ENCODE assay signal across 23 cellular contexts in genomic region chr2:188645982-188646381, GRCh38.
DNase-seq lines count a peak whose midpoint lies in the region; ATAC-seq lines count a peak whose summit lies in the region.
"Had no signal": no experiment of that assay in that cellular context is flagged by ENCODE, and none has a peak within 500 bp of the region (broad histone marks: within the 10 kb centered on the region; RNA-seq: fewer than 3 reads in every experiment).

No MANE protein-coding gene starts in this region.

- no peaks in the 10 kb centered on the region for H3K9me3 ChIP-seq in effector memory CD4-positive, alpha-beta T cell (ENCODE audit: control insufficient read depth, low read length)
- H3K9me3 ChIP-seq: ovary had no signal

- no peak overlapping the region for H3K4me3 ChIP-seq in effector memory CD4-positive, alpha-beta T cell (ENCODE audit: insufficient read depth, low read depth, low read length, poor library complexity, severe bottlenecking)
- H3K4me3 ChIP-seq: GM12878, K562, ovary had no signal

- no peaks in the 10 kb centered on the region for H3K4me1 ChIP-seq in effector memory CD4-positive, alpha-beta T cell (ENCODE audit: control insufficient read depth, insufficient read depth, low read length, poor library complexity, severe bottlenecking)

- no peaks in the 10 kb centered on the region for H3K27me3 ChIP-seq in effector memory CD4-positive, alpha-beta T cell (replicated peaks; ENCODE audit: control insufficient read depth, insufficient read depth, low read length, poor library complexity, severe bottlenecking)
- H3K27me3 ChIP-seq: ovary had no signal

- H3K36me3 ChIP-seq in effector memory CD4-positive, alpha-beta T cell (ENCODE audit: control insufficient read depth, insufficient read depth, low read length) = no peaks in the 10 kb centered on the region
- H3K36me3 ChIP-seq: ovary had no signal

- DNase-seq in AG20443 (ENCODE audit: low spot score) = peak; percentile 47
- DNase-seq in RPMI7951 (ENCODE audit: low read depth) = peak; percentile 14
- DNase-seq in dedifferentiated amniotic fluid mesenchymal stem cell (ENCODE audit: extremely low spot score) = peak; percentile 25
- DNase-seq in myocyte (ENCODE audit: low read depth) = peak; percentile 50
- no peak for DNase-seq in effector memory CD4-positive, alpha-beta T cell
- no peak for DNase-seq in NCI-H1105 treated with DMSO at 0.1 percent for 48 hours (lab: John Stamatoyannopoulos, UW)
- no peak for DNase-seq in iPS-NIHi11 (ENCODE audit: low spot score)
- DNase-seq: activated CD4-positive, alpha-beta T cell treated with anti-CD3 and anti-CD28 coated beads for 48 hours; activated naive CD4-positive, alpha-beta T cell treated with anti-CD3 and anti-CD28 coated beads for 36 hours; activated T-cell treated with anti-CD3 and anti-CD28 coated beads, Interleukin-2, amount 50 U/mL, for 48 hours; effector CD8-positive, alpha-beta T cell; glutamatergic neuron; left cardiac atrium; MM.1S; naive thymus-derived CD4-positive, alpha-beta T cell; NCI-H774; ovary; PC-3; right cardiac atrium; SHP77 had no signal

- H3K27ac ChIP-seq in effector memory CD4-positive, alpha-beta T cell (ENCODE audit: insufficient read depth, low read length, poor library complexity, severe bottlenecking) = no peak overlapping the region
- H3K27ac ChIP-seq: ovary had no signal

- no peak for ATAC-seq in GM19328 (IDR thresholded peaks at IDR 0.05; ENCODE audit: unreplicated experiment)
- ATAC-seq: GM12878; K562; left cardiac atrium; naive thymus-derived CD4-positive, alpha-beta T cell; PC-3; right cardiac atrium had no signal

Comparison
In these comparisons a context has a peak if more than half of its experiments do, and no peak if none do; other contexts are left out.
1. DNase-seq: peak in AG20443 (single experiment), RPMI7951 (single experiment), dedifferentiated amniotic fluid mesenchymal stem cell (single experiment) and myocyte (single experiment); none in effector memory CD4-positive, alpha-beta T cell (0 of 3), NCI-H1105 treated with DMSO at 0.1 percent for 48 hours (single experiment) and iPS-NIHi11 (single experiment).